In the genomic region with DNA sequence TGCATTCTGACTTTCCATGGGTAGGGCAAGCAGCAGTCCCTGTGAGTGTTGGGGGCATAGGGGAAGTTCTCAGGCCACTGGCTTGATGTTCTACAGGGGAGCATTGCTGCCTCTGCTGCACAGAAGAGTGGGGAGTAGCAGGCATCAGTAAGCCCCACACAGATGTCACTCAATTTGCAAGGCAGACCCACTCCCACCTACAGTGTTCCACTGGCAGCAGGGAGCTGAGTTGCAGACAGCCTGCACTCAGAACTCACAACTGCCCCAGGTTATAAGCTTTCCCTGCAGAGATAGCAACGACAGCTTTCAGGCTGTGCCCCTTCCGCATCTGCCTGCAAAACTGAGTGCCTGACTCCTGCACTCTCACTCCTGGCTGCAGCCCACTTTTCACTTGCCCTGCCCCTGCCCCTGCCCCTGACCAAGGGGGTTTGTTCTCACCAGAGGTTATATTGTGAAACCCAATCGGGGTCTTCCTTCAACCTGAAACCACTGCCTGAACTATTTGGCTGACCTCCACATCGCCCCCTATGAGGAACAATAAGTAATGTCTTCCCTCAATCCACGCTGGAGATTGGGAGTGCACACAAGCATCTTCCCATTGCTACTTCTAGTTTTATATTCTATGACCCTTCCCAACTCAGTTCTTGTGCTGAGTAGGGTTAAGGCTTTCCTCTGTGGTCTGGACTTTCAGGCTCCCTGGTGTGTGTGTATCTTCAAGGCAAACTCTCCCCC, we compare ENCODE assay signal across 25 cellular contexts.
"Had no signal": no experiment of that assay in that cellular context is flagged by ENCODE, and none has a peak within 500 bp of the region (broad histone marks: within the 10 kb centered on the region; RNA-seq: fewer than 3 reads in every experiment).

No MANE protein-coding gene starts in this region.

- H3K4me3 ChIP-seq: cardiac muscle cell, K562, SJSA1 had no signal

- H3K9me3 ChIP-seq: SJSA1 had no signal

- H3K27ac Mint-ChIP-seq: activated B cell treated with CpG ODN at 0.5 μM for 24 hours; activated CD4-positive, alpha-beta T cell treated with anti-CD3 and anti-CD28 coated beads, Interleukin-2, amount 10 ng/mL, durations not matched to agents 24 days and 14 days; activated CD8-positive, alpha-beta memory T cell treated with anti-CD3 and anti-CD28 coated beads, Interleukin-2, amount 10 ng/mL, durations not matched to agents 7 days and 5 days; activated naive CD4-positive, alpha-beta T cell treated with anti-CD3 and anti-CD28 coated beads for 36 hours; activated naive CD8-positive, alpha-beta T cell; activated T-helper 17 cell treated with anti-CD3 and anti-CD28 coated beads, Interleukin-2, amount 50 U/mL, for 72 hours had no signal

- DNase-seq: activated B cell treated with CpG ODN at 0.5 μM for 24 hours; activated CD4-positive, alpha-beta T cell treated with anti-CD3 and anti-CD28 coated beads for 1 hour; activated CD4-positive, alpha-beta T cell treated with anti-CD3 and anti-CD28 coated beads, Interleukin-2, amount 10 ng/mL, durations not matched to agents 24 days and 14 days; activated CD4-positive, alpha-beta T cell treated with anti-CD3 and anti-CD28 coated beads, Interleukin-2, amount 50 U/mL, for 48 hours; activated CD8-positive, alpha-beta memory T cell treated with anti-CD3 and anti-CD28 coated beads, Interleukin-2, amount 10 ng/mL, durations not matched to agents 7 days and 5 days; activated gamma-delta T cell; activated naive CD4-positive, alpha-beta T cell treated with anti-CD3 and anti-CD28 coated beads for 36 hours; activated T-cell treated with anti-CD3 and anti-CD28 coated beads, Interleukin-2, amount 50 U/mL, for 48 hours; brain microvascular endothelial cell; Karpas-422; MM.1S; NCI-H1105 treated with DMSO at 0.1 percent for 48 hours; NCI-H1436 treated with DMSO at 0.1 percent for 48 hours; NCI-H187; NCI-H2081; NCI-H510A treated with DMSO at 0.1 percent for 48 hours; NCI-H69; PC-3; SHP77; SW 1271 had no signal

- H3K36me3 Mint-ChIP-seq: activated CD8-positive, alpha-beta memory T cell treated with anti-CD3 and anti-CD28 coated beads, Interleukin-2, amount 10 ng/mL, durations not matched to agents 7 days and 5 days; activated naive CD8-positive, alpha-beta T cell had no signal

- H3K4me1 ChIP-seq: SJSA1 had no signal

- H3K4me3 Mint-ChIP-seq: activated B cell treated with CpG ODN at 0.5 μM for 24 hours; activated CD4-positive, alpha-beta T cell treated with anti-CD3 and anti-CD28 coated beads, Interleukin-2, amount 10 ng/mL, durations not matched to agents 24 days and 14 days; activated CD8-positive, alpha-beta memory T cell treated with anti-CD3 and anti-CD28 coated beads, Interleukin-2, amount 10 ng/mL, durations not matched to agents 7 days and 5 days; activated naive CD4-positive, alpha-beta T cell treated with anti-CD3 and anti-CD28 coated beads for 36 hours; activated naive CD8-positive, alpha-beta T cell; activated T-helper 17 cell treated with anti-CD3 and anti-CD28 coated beads, Interleukin-2, amount 50 U/mL, for 72 hours had no signal

- H3K36me3 ChIP-seq: brain microvascular endothelial cell, cardiac muscle cell, SJSA1 had no signal

- H3K27ac ChIP-seq: brain microvascular endothelial cell, cardiac muscle cell, SJSA1 had no signal

- H3K27me3 ChIP-seq: brain microvascular endothelial cell, cardiac muscle cell, SJSA1 had no signal

- H3K27me3 Mint-ChIP-seq: activated B cell treated with CpG ODN at 0.5 μM for 24 hours; activated CD4-positive, alpha-beta T cell treated with anti-CD3 and anti-CD28 coated beads, Interleukin-2, amount 10 ng/mL, durations not matched to agents 24 days and 14 days; activated CD8-positive, alpha-beta memory T cell treated with anti-CD3 and anti-CD28 coated beads, Interleukin-2, amount 10 ng/mL, durations not matched to agents 7 days and 5 days; activated naive CD8-positive, alpha-beta T cell; activated T-helper 17 cell treated with anti-CD3 and anti-CD28 coated beads, Interleukin-2, amount 50 U/mL, for 72 hours had no signal

- H3K9me3 Mint-ChIP-seq: activated B cell treated with CpG ODN at 0.5 μM for 24 hours; activated CD4-positive, alpha-beta T cell treated with anti-CD3 and anti-CD28 coated beads, Interleukin-2, amount 10 ng/mL, durations not matched to agents 24 days and 14 days; activated naive CD4-positive, alpha-beta T cell treated with anti-CD3 and anti-CD28 coated beads for 36 hours; activated T-helper 17 cell treated with anti-CD3 and anti-CD28 coated beads, Interleukin-2, amount 50 U/mL, for 72 hours had no signal

- H3K4me1 Mint-ChIP-seq: activated B cell treated with CpG ODN at 0.5 μM for 24 hours; activated CD4-positive, alpha-beta T cell treated with anti-CD3 and anti-CD28 coated beads, Interleukin-2, amount 10 ng/mL, durations not matched to agents 24 days and 14 days; activated CD8-positive, alpha-beta memory T cell treated with anti-CD3 and anti-CD28 coated beads, Interleukin-2, amount 10 ng/mL, durations not matched to agents 7 days and 5 days; activated T-helper 17 cell treated with anti-CD3 and anti-CD28 coated beads, Interleukin-2, amount 50 U/mL, for 72 hours had no signal
